11 cellular contexts compared by ENCODE assay signal in genomic region chr19:2291185-2291751, GRCh38. TPM values are rescaled to one million over a fixed set of nuclear protein-coding genes. Genes with fewer than 3 reads are reported as not detected.
A peak's percentile ranks its signal among the peaks of the same experiment; 100 is the strongest.
DNase-seq lines count a peak whose midpoint lies in the region; ATAC-seq, FAIRE-seq and TF ChIP-seq lines count a peak whose summit lies in the region.
"Had no signal": no experiment of that assay in that cellular context is flagged by ENCODE, and none has a peak within 500 bp of the region (broad histone marks: within the 10 kb centered on the region; RNA-seq: fewer than 3 reads in every experiment).

No MANE protein-coding gene starts in this region.

- peaks cover 7% of the 10 kb centered on the region for H3K4me1 Mint-ChIP-seq in endothelial cell (ENCODE audit: unreplicated experiment)

- H3K27me3 ChIP-seq in NT2/D1 (ENCODE audit: insufficient read depth, insufficient read length) (peaks cover 84% of the 10 kb centered on the region), hepatocyte (peaks cover 85% of the 10 kb centered on the region), small intestine (ENCODE audit: control insufficient read depth in 2 of 2, insufficient read depth in 2 of 2, low read length in 2 of 2) (peaks cover 17 to 26% of the 10 kb centered on the region in 2 donors), MG63 (no peaks in the 10 kb centered on the region)

- peaks cover 3% of the 10 kb centered on the region for H4K20me1 ChIP-seq in hepatocyte (ENCODE audit: insufficient read depth, poor library complexity, severe bottlenecking)

- peaks cover 11% of the 10 kb centered on the region for H3K27me3 Mint-ChIP-seq in endothelial cell (ENCODE audit: unreplicated experiment)

- no peaks in the 10 kb centered on the region for H3K36me3 Mint-ChIP-seq in endothelial cell (ENCODE audit: low read depth, unreplicated experiment)

- H3K9me3 ChIP-seq in NT2/D1 (ENCODE audit: insufficient read depth, low read length), result no peaks in the 10 kb centered on the region
- no peaks in the 10 kb centered on the region for H3K9me3 ChIP-seq in hepatocyte (ENCODE audit: low read depth)
- H3K9me3 ChIP-seq in small intestine (ENCODE audit: control insufficient read depth, low read depth), result no peaks in the 10 kb centered on the region
- H3K9me3 ChIP-seq in MG63, result no peaks in the 10 kb centered on the region

- no peak for ATAC-seq in HG03045 (IDR thresholded peaks at IDR 0.05; ENCODE audit: unreplicated experiment)

- no peak overlapping the region for H2AFZ ChIP-seq in hepatocyte

- no peaks in the 10 kb centered on the region for H3K79me2 ChIP-seq in hepatocyte

- WGBS in hepatocyte (ENCODE audit: low lambda C conversion rate, missing lambda C conversion rate), result 2% methylated on average over 62 of the region's 67 CpGs
- WGBS in small intestine, 3 donors, result 13 to 22% (median 20%) methylated on average over 58 to 67 of the region's 67 CpGs

- no peak overlapping the region for H3K27ac ChIP-seq in hepatocyte
- no peak overlapping the region for H3K27ac ChIP-seq in small intestine (ENCODE audit: low read depth in 1 of 2, low read length in 1 of 2)

- DNase-seq in NCI-H2196 (lab: John Stamatoyannopoulos, UW; ENCODE audit: unreplicated experiment), result peak; percentile 54
- no peak for DNase-seq in NCI-H2196 treated with DMSO at 0.1 percent for 48 hours (lab: John Stamatoyannopoulos, UW; ENCODE audit: unreplicated experiment)
- DNase-seq in NT2/D1 (ENCODE audit: low read depth, low spot score), result no peak
- DNase-seq in hepatocyte (ENCODE audit: low spot score), result no peak
- no peak for DNase-seq in small intestine
- DNase-seq in endothelial cell (ENCODE audit: low spot score), result no peak
- DNase-seq in MG63, result no peak
- DNase-seq: stimulated activated CD4-positive, alpha-beta T cell treated with anti-CD3 and anti-CD28 coated beads, Interleukin-2, amount 100 ng/mL, for 24 hours had no signal

- H3K4me3 Mint-ChIP-seq in endothelial cell (ENCODE audit: unreplicated experiment), result no peak overlapping the region

- H3K9me2 ChIP-seq in hepatocyte (replicated peaks; ENCODE audit: insufficient read depth), result no peaks in the 10 kb centered on the region

- H3K4me3 ChIP-seq in NT2/D1 (ENCODE audit: insufficient read length, low read depth) (peak overlapping the region; percentile 27), hepatocyte (no peak overlapping the region), small intestine (ENCODE audit: low read depth in 1 of 2, low read length in 2 of 2) (peak overlapping the region; percentile 40 to 55), MG63 (no peak overlapping the region)

- H3K4me1 ChIP-seq in NT2/D1 (ENCODE audit: insufficient read depth, insufficient read length), result peaks cover 20% of the 10 kb centered on the region
- peaks cover 15% of the 10 kb centered on the region for H3K4me1 ChIP-seq in hepatocyte (ENCODE audit: insufficient read depth)
- H3K4me1 ChIP-seq in small intestine (ENCODE audit: control insufficient read depth in 2 of 2, insufficient read depth in 1 of 2, low read depth in 1 of 2, low read length in 1 of 2), result peaks cover 0 to 3% of the 10 kb centered on the region in 2 donors

- no peak for TF ChIP-seq CTCF in hepatocyte (IDR thresholded peaks at IDR 0.05; ENCODE audit: poor library complexity)
- TF ChIP-seq CTCF in endothelial cell (IDR thresholded peaks at IDR 0.05; ENCODE audit: unreplicated experiment), result no peak

- H3K9ac ChIP-seq in NT2/D1 (ENCODE audit: insufficient read length, low read depth), result peak overlapping the region; percentile 27

- H3K27ac Mint-ChIP-seq in endothelial cell (ENCODE audit: unreplicated experiment), result no peak overlapping the region

- no peaks in the 10 kb centered on the region for H3K36me3 ChIP-seq in NT2/D1 (ENCODE audit: insufficient read depth, insufficient read length, low read length)
- H3K36me3 ChIP-seq in hepatocyte (replicated peaks; ENCODE audit: insufficient read depth, low read depth), result no peaks in the 10 kb centered on the region
- no peaks in the 10 kb centered on the region for H3K36me3 ChIP-seq in small intestine (ENCODE audit: control insufficient read depth in 2 of 2, insufficient read depth in 2 of 2, low read length in 2 of 2)
- H3K36me3 ChIP-seq in MG63, result no peaks in the 10 kb centered on the region

- no peak for FAIRE-seq in small intestine (lab: Jason Lieb, UNC)
- FAIRE-seq: frontal cortex had no signal

- H3K4me2 ChIP-seq in hepatocyte, result peak overlapping the region; percentile 80

- H3K9me3 Mint-ChIP-seq in endothelial cell (ENCODE audit: unreplicated experiment), result no peaks in the 10 kb centered on the region

RNA-seq across cellular contexts. Expression of gene PEAK3, which starts 9.3 kb away (rescaled TPM):
- total RNA-seq in hepatocyte (not detected in 2 replicates), endothelial cell (ENCODE audit: unreplicated experiment) (0.97 TPM)
- polyA plus RNA-seq in hepatocyte (0.15 and 0.57 TPM in 2 replicates), small intestine (under 1 TPM in 2 of 3 donors, not detected in 1; 0.46 to 0.54 TPM)
- not detected in 2 replicates for total RNA-seq in MG63 (2014; rRNA removed; shearing (Covaris generic); ENCODE audit: low replicate concordance)

RNA-seq across cellular contexts. Expression of gene LINGO3, which starts 16.7 kb away (rescaled TPM):
- total RNA-seq in hepatocyte (not detected in 2 replicates), endothelial cell (ENCODE audit: unreplicated experiment) (not detected)
- polyA plus RNA-seq in hepatocyte (not detected in 2 replicates), small intestine (under 1 TPM in 1 of 3 donors, not detected in 2; 0.13 TPM)
- not detected in 2 replicates for total RNA-seq in MG63 (2014; rRNA removed; shearing (Covaris generic); ENCODE audit: low replicate concordance)
- polyA plus RNA-seq: AG04450 had no signal

RNA-seq across cellular contexts. Expression of gene JSRP1, which starts 35.1 kb away (rescaled TPM):
- total RNA-seq in hepatocyte (0.30 TPM in 1 of 2 replicates, not detected in the other), endothelial cell (ENCODE audit: unreplicated experiment) (not detected)
- polyA plus RNA-seq in hepatocyte (0.91 and 0.93 TPM in 2 replicates), small intestine (1 to 10 TPM in 2 of 3 donors, under 1 TPM in 1; 0.69 to 1.9 (median 1.3) TPM)
- total RNA-seq in MG63 (2014; rRNA removed; shearing (Covaris generic); ENCODE audit: low replicate concordance), result not detected in 2 replicates
- polyA plus RNA-seq: AG04450 had no signal

RNA-seq across cellular contexts. Expression of gene LSM7, which starts 37.1 kb away (rescaled TPM):
- total RNA-seq in hepatocyte (162 and 190 TPM in 2 replicates), endothelial cell (ENCODE audit: unreplicated experiment) (108 TPM)
- polyA plus RNA-seq in hepatocyte (150 and 151 TPM in 2 replicates), small intestine (100 to 1,000 TPM; 233 to 471 (median 333) TPM)
- 73.8 and 259 TPM in 2 replicates for total RNA-seq in MG63 (2014; rRNA removed; shearing (Covaris generic); ENCODE audit: low replicate concordance)

RNA-seq across cellular contexts. Expression of gene SPPL2B, which starts 37.2 kb away (rescaled TPM):
- 27.4 and 40.9 TPM in 2 replicates for total RNA-seq in hepatocyte
- polyA plus RNA-seq in hepatocyte, result 87.7 and 135 TPM in 2 replicates
- polyA plus RNA-seq in small intestine, result 10 to 100 TPM; 69.3 to 82.6 (median 73.8) TPM
- 75.2 TPM for total RNA-seq in endothelial cell (ENCODE audit: unreplicated experiment)
- 14.9 and 17.8 TPM in 2 replicates for total RNA-seq in MG63 (2014; rRNA removed; shearing (Covaris generic); ENCODE audit: low replicate concordance)

Comparison
In these comparisons a context has a peak if more than half of its experiments do, and no peak if none do; other contexts are left out.
1. H3K4me3 ChIP-seq: peak in NT2/D1 (single experiment) and small intestine (2 of 2); none in hepatocyte (single experiment) and MG63 (single experiment).